Comparison of ENCODE assay signal across 8 cellular contexts in genomic region chr3:116140100-116140689, GRCh38.
DNase-seq lines count a peak whose midpoint lies in the region; ATAC-seq and TF ChIP-seq lines count a peak whose summit lies in the region.

No MANE protein-coding gene starts in this region.

- no peak overlapping the region for H3K9ac ChIP-seq in mammary epithelial cell (ENCODE audit: insufficient read depth, low read length)

- no peak overlapping the region for H3K4me3 ChIP-seq in mammary epithelial cell (replicated peaks in 1 of 3; ENCODE audit: insufficient read depth in 1 of 3, low read depth in 2 of 3, low read length in 3 of 3)

- peaks cover 20% of the 10 kb centered on the region for H3K4me1 Mint-ChIP-seq in mesothelial cell of epicardium
- no peaks in the 10 kb centered on the region for H3K4me1 Mint-ChIP-seq in activated naive CD8-positive, alpha-beta T cell treated with anti-CD3 and anti-CD28 coated beads, Interleukin-2, amount 50 U/mL, for 24 hours

- dilution Hi-C loops in mammary epithelial cell (cut with HindIII; ENCODE audit: low sequenced_read_pairs) = no loop called here

- in situ Hi-C loops in mammary epithelial cell (cut with MboI; ENCODE audit: low sequenced_read_pairs in 2 of 2) = no loop called here

- no peak overlapping the region for H3K4me2 ChIP-seq in mammary epithelial cell (ENCODE audit: insufficient read depth, low read depth, low read length)

- ATAC-seq in activated naive CD8-positive, alpha-beta T cell treated with anti-CD3 and anti-CD28 coated beads, Interleukin-2, amount 50 U/mL, for 24 hours = no peak

- H3K4me1 ChIP-seq in mammary epithelial cell (ENCODE audit: insufficient read depth, low read length) = no peaks in the 10 kb centered on the region

- POLR2A ChIA-PET in HEK293T (lab: Yijun Ruan, JAX) = no interaction called here

- H3K27me3 Mint-ChIP-seq in mesothelial cell of epicardium (ENCODE audit: low read depth) = no peaks in the 10 kb centered on the region
- no peaks in the 10 kb centered on the region for H3K27me3 Mint-ChIP-seq in activated naive CD8-positive, alpha-beta T cell treated with anti-CD3 and anti-CD28 coated beads, Interleukin-2, amount 50 U/mL, for 24 hours

- no peak overlapping the region for H3K27ac ChIP-seq in mammary epithelial cell (ENCODE audit: insufficient read depth, low read depth, low read length)

- no peak overlapping the region for H2AFZ ChIP-seq in mammary epithelial cell (ENCODE audit: low read depth, low read length)

- no peak overlapping the region for H3K4me3 Mint-ChIP-seq in mesothelial cell of epicardium
- no peak overlapping the region for H3K4me3 Mint-ChIP-seq in activated naive CD8-positive, alpha-beta T cell treated with anti-CD3 and anti-CD28 coated beads, Interleukin-2, amount 50 U/mL, for 24 hours

- no peaks in the 10 kb centered on the region for H4K20me1 ChIP-seq in mammary epithelial cell (ENCODE audit: insufficient read depth, low read length)

- no TSS peak for BruUV-seq in mammary epithelial cell (replicated peaks; lab: Mats Ljungman, UMichigan)

- no peak overlapping the region for H3K27ac Mint-ChIP-seq in mesothelial cell of epicardium
- H3K27ac Mint-ChIP-seq in activated naive CD8-positive, alpha-beta T cell treated with anti-CD3 and anti-CD28 coated beads, Interleukin-2, amount 50 U/mL, for 24 hours = no peak overlapping the region

- no peaks in the 10 kb centered on the region for H3K36me3 Mint-ChIP-seq in mesothelial cell of epicardium
- H3K36me3 Mint-ChIP-seq in activated naive CD8-positive, alpha-beta T cell treated with anti-CD3 and anti-CD28 coated beads, Interleukin-2, amount 50 U/mL, for 24 hours (ENCODE audit: low read depth) = no peaks in the 10 kb centered on the region

- CTCF ChIA-PET in HEK293T (lab: Yijun Ruan, JAX) = interaction anchor here (0.5 to 0.9 kb wide), 2 partner anchors 264 to 287 kb away, joined by 3 read pairs; no protein-coding TSS in a partner anchor
- CTCF ChIA-PET in mammary epithelial cell (lab: Charles Lee; ENCODE audit: low non-redundant PET) = no interaction called here

- no peaks in the 10 kb centered on the region for H3K36me3 ChIP-seq in mammary epithelial cell (ENCODE audit: insufficient read depth, low read length)

- H3K9me3 Mint-ChIP-seq in mesothelial cell of epicardium = peaks cover 4% of the 10 kb centered on the region
- H3K9me3 Mint-ChIP-seq in activated naive CD8-positive, alpha-beta T cell treated with anti-CD3 and anti-CD28 coated beads, Interleukin-2, amount 50 U/mL, for 24 hours = no peaks in the 10 kb centered on the region

- intact Hi-C loops in mammary epithelial cell (cut with micrococcal nuclease) = loop anchor here (1.0 to 5.0 kb wide), 3 partner anchors 154 to 617 kb away; no protein-coding TSS in a partner anchor

- no peaks in the 10 kb centered on the region for H3K27me3 ChIP-seq in mammary epithelial cell (ENCODE audit: insufficient read depth, low read length)

- DNase-seq in DMS53 treated with DMSO at 0.1 percent for 48 hours (lab: John Stamatoyannopoulos, UW; ENCODE audit: unreplicated experiment) (peak; percentile 36), HEK293T (ENCODE audit: extremely low spot score) (peak; percentile 28), NCI-H2196 treated with DMSO at 0.1 percent for 48 hours (lab: John Stamatoyannopoulos, UW; ENCODE audit: unreplicated experiment) (peak; percentile 39), mammary epithelial cell (peak; percentile 15), mesothelial cell of epicardium (ENCODE audit: low spot score in 2 of 2, unreplicated experiment in 2 of 2) (no peak), C1 segment of cervical spinal cord (lab: John Stamatoyannopoulos, UW) (no peak)
- no peak for DNase-seq in activated effector memory CD4-positive, alpha-beta T cell treated with anti-CD3 and anti-CD28 coated beads, Interleukin-2, amount 50 U/mL, for 16 hours
- no peak for DNase-seq in activated naive CD8-positive, alpha-beta T cell treated with anti-CD3 and anti-CD28 coated beads, Interleukin-2, amount 50 U/mL, for 24 hours

- WGBS in mammary epithelial cell (ENCODE audit: low coverage, missing lambda C conversion rate) = 80% methylated on average over 5 of the region's 5 CpGs

- TF ChIP-seq CTCF in mammary epithelial cell (conservative IDR thresholded peaks at IDR 0.05 in 1 of 2, IDR thresholded peaks at IDR 0.05 in 1 of 2; ENCODE audit: extremely low read depth in 1 of 2, insufficient read depth in 1 of 2, low read depth in 1 of 2, low read length in 2 of 2) = peak; percentile 71 to 86
- peak; percentile 99 for TF ChIP-seq CTCF in mesothelial cell of epicardium (IDR thresholded peaks at IDR 0.05; ENCODE audit: unreplicated experiment)

- no peaks in the 10 kb centered on the region for H3K9me3 ChIP-seq in mammary epithelial cell (replicated peaks; ENCODE audit: insufficient read depth, low read length)

- H3K79me2 ChIP-seq in mammary epithelial cell (ENCODE audit: insufficient read depth, low read length) = no peaks in the 10 kb centered on the region

TF ChIP-seq in HEK293T, 16 proteins besides CTCF, POLR2A, EP300 and RAD21:
- TF ChIP-seq HDGF (IDR thresholded peaks at IDR 0.05; ENCODE audit: borderline replicate concordance) (no peak), SP1 (IDR thresholded peaks at IDR 0.05) (no peak), FOXM1 (IDR thresholded peaks at IDR 0.05; ENCODE audit: borderline replicate concordance) (no peak), LEF1 (IDR thresholded peaks at IDR 0.05; ENCODE audit: borderline replicate concordance) (no peak), PKNOX1 (IDR thresholded peaks at IDR 0.05) (peak; percentile 49), SUZ12 (IDR thresholded peaks at IDR 0.05) (no peak), CTBP1 (IDR thresholded peaks at IDR 0.05; ENCODE audit: borderline replicate concordance) (no peak), ZNF384 (IDR thresholded peaks at IDR 0.05) (peak; percentile 76), TARDBP (IDR thresholded peaks at IDR 0.05) (no peak), FOXK2 (IDR thresholded peaks at IDR 0.05) (no peak)

Comparison
In these comparisons a context has a peak if more than half of its experiments do, and no peak if none do; other contexts are left out.
1. DNase-seq: peak in DMS53 treated with DMSO at 0.1 percent for 48 hours (single experiment), HEK293T (single experiment), NCI-H2196 treated with DMSO at 0.1 percent for 48 hours (single experiment) and mammary epithelial cell (single experiment); none in mesothelial cell of epicardium (0 of 2), activated effector memory CD4-positive, alpha-beta T cell treated with anti-CD3 and anti-CD28 coated beads, Interleukin-2, amount 50 U/mL, for 16 hours (single experiment), C1 segment of cervical spinal cord (0 of 14) and activated naive CD8-positive, alpha-beta T cell treated with anti-CD3 and anti-CD28 coated beads, Interleukin-2, amount 50 U/mL, for 24 hours (single experiment).